8 cellular contexts compared by ENCODE assay signal in the genomic region with DNA sequence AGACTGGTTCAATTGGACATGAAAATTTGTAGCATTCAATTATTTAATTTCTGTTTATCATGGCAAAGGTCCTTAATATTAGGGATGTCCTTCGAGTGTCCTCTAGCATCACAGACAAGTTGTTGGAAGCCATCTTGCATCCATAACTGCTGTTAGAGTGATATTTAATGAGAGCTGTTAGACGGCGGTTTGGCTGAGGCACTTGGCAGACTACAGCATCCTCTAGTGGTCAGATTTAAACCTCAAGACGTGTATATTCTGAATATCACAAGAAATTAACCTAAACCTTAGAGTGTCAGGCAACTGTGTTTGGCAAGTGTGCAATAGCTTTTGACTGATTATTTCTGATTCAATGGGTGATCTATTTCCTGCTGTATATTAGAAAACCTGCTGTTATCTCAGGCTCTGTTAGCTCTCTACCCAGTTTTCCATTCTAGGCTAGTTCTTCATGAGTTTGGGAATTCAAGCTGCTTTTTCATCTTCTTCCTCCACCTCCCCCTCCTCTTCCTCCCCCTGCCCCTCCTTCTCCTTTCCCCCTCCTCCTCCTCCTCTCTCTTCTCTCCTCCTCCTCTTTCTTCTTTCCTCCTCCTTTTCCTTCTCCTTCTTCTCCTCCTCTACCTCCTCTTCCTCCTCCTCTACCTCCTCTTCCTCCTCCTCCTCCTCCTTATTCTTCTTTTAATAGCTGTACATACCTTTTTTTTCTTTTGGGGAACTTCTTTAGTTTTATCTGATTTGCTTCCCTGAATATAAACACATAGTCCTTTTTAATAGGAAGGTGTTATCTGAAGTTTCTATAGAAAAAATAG. TPM values are rescaled to one million over a fixed set of nuclear protein-coding genes. Genes with fewer than 3 reads are reported as not detected.
DNase-seq lines count a peak whose midpoint lies in the region; ATAC-seq and TF ChIP-seq lines count a peak whose summit lies in the region.

No MANE protein-coding gene starts in this region.

- H4K20me1 ChIP-seq in neural cell (ENCODE audit: insufficient read depth), result no peaks in the 10 kb centered on the region

- DNase-seq in DMS153 (lab: John Stamatoyannopoulos, UW), result peak; percentile 8
- peak; percentile 77 to 86 for DNase-seq in NCI-H446 (lab: John Stamatoyannopoulos, UW)
- peak; percentile 10 to 13 for DNase-seq in activated CD4-positive, alpha-beta T cell treated with anti-CD3 and anti-CD28 coated beads, Interleukin-2, amount 50 U/mL, for 4 hours
- DNase-seq in fibroblast of pulmonary artery (ENCODE audit: low read depth), result peak; percentile 77
- no peak for DNase-seq in cortex of kidney (lab: John Stamatoyannopoulos, UW)

- peak; percentile 94 for ATAC-seq in GM19395 (IDR thresholded peaks at IDR 0.05; ENCODE audit: unreplicated experiment)
- peak; percentile 95 for ATAC-seq in HG03354 (IDR thresholded peaks at IDR 0.05; ENCODE audit: poor library complexity, severe bottlenecking, unreplicated experiment)

- TF ChIP-seq EP300 in neural cell (conservative IDR thresholded peaks at IDR 0.05; ENCODE audit: poor library complexity, severe bottlenecking), result peak; percentile 28

- H3K27me3 ChIP-seq in neural cell (ENCODE audit: insufficient read depth, low read depth, low read length), result no peaks in the 10 kb centered on the region

- no peak overlapping the region for H3K4me3 ChIP-seq in fibroblast of pulmonary artery (replicated peaks; ENCODE audit: low read depth, low read length)
- H3K4me3 ChIP-seq in neural cell (ENCODE audit: low read length), result no peak overlapping the region

- no peaks in the 10 kb centered on the region for H3K79me2 ChIP-seq in neural cell (replicated peaks; ENCODE audit: insufficient read depth, low read length)

- TF ChIP-seq CTCF in fibroblast of pulmonary artery (IDR thresholded peaks at IDR 0.05; ENCODE audit: low read length, missing control alignments) (peak; percentile 97), neural cell (IDR thresholded peaks at IDR 0.05; ENCODE audit: poor library complexity, severe bottlenecking) (peak; percentile 99)

- H3K9me3 ChIP-seq in neural cell (ENCODE audit: low read length), result no peaks in the 10 kb centered on the region

- no peak overlapping the region for H3K27ac ChIP-seq in neural cell (ENCODE audit: low read length)

- no peaks in the 10 kb centered on the region for H3F3A ChIP-seq in neural cell (ENCODE audit: insufficient read depth, low read length, poor library complexity, severe bottlenecking)

- H3K9me2 ChIP-seq in neural cell (ENCODE audit: insufficient read depth, low read length), result no peaks in the 10 kb centered on the region

- no peak overlapping the region for H2AFZ ChIP-seq in neural cell (ENCODE audit: low read depth, low read length)

- no peak overlapping the region for H3K4me2 ChIP-seq in neural cell (ENCODE audit: low read length)

- H3K36me3 ChIP-seq in neural cell (ENCODE audit: insufficient read depth, low read length), result no peaks in the 10 kb centered on the region

- peak; percentile 100 for TF ChIP-seq RAD21 in neural cell (conservative IDR thresholded peaks at IDR 0.05)

- H3K9ac ChIP-seq in neural cell (ENCODE audit: low read length), result no peak overlapping the region

TF ChIP-seq in neural cell, 6 proteins besides CTCF, POLR2A, EP300 and RAD21:
- TF ChIP-seq POLR2AphosphoS5 (IDR thresholded peaks at IDR 0.05) (no peak), SMC3 (conservative IDR thresholded peaks at IDR 0.05; ENCODE audit: poor library complexity) (peak; percentile 99), EZH2 (IDR thresholded peaks at IDR 0.05; ENCODE audit: borderline replicate concordance, insufficient read depth, low read length, poor library complexity, severe bottlenecking) (no peak), MXI1 (conservative IDR thresholded peaks at IDR 0.05; ENCODE audit: poor library complexity, severe bottlenecking) (peak; percentile 27), TAF1 (IDR thresholded peaks at IDR 0.05; ENCODE audit: low read depth) (no peak)
- TF ChIP-seq, protein P1, sequence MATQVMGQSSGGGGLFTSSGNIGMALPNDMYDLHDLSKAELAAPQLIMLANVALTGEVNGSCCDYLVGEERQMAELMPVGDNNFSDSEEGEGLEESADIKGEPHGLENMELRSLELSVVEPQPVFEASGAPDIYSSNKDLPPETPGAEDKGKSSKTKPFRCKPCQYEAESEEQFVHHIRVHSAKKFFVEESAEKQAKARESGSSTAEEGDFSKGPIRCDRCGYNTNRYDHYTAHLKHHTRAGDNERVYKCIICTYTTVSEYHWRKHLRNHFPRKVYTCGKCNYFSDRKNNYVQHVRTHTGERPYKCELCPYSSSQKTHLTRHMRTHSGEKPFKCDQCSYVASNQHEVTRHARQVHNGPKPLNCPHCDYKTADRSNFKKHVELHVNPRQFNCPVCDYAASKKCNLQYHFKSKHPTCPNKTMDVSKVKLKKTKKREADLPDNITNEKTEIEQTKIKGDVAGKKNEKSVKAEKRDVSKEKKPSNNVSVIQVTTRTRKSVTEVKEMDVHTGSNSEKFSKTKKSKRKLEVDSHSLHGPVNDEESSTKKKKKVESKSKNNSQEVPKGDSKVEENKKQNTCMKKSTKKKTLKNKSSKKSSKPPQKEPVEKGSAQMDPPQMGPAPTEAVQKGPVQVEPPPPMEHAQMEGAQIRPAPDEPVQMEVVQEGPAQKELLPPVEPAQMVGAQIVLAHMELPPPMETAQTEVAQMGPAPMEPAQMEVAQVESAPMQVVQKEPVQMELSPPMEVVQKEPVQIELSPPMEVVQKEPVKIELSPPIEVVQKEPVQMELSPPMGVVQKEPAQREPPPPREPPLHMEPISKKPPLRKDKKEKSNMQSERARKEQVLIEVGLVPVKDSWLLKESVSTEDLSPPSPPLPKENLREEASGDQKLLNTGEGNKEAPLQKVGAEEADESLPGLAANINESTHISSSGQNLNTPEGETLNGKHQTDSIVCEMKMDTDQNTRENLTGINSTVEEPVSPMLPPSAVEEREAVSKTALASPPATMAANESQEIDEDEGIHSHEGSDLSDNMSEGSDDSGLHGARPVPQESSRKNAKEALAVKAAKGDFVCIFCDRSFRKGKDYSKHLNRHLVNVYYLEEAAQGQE (IDR thresholded peaks at IDR 0.05; ENCODE audit: borderline replicate concordance), result no peak

RNA-seq across cellular contexts. Expression of gene SPINK1, which starts 8.6 kb away (rescaled TPM):
- polyA plus RNA-seq in neural cell, result not detected in 2 replicates
- not detected in 2 replicates for polyA minus RNA-seq in neural cell

RNA-seq across cellular contexts. Expression of gene JAKMIP2, which starts 40.4 kb away (rescaled TPM):
- 44.0 and 46.3 TPM in 2 replicates for polyA plus RNA-seq in neural cell
- 117 and 171 TPM in 2 replicates for polyA minus RNA-seq in neural cell

RNA-seq across cellular contexts. Expression of gene SCGB3A2, which starts 55.6 kb away (rescaled TPM):
- polyA plus RNA-seq in neural cell, result not detected in 2 replicates
- not detected in 2 replicates for polyA minus RNA-seq in neural cell
